Comparison of ENCODE assay signal across 8 cellular contexts in the genomic region with DNA sequence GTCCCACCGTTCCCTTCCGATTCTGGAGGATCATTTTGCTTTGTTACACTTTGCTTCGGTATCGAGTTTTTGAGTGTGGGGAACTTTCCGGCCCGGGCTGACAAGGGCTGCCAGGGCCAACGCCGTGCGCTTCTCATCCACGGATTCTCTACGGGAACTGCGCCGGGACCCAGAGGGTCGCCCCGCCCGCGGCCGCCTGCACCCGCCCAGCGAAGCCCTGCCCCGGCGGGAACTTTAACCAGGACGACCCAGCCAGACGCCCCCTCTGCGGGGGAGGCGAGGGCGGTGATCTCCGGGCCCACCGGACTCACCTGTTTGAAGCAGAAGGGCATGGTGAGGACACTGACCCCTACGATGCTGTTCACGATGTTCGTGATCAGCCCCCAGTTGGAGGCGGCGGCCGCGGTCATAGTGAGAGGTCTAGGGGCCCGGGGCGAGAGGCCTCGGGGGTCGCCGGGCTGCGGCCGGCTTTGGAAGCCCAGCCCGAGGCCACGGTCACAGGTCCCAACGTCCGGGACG. TPM values are rescaled to one million over a fixed set of nuclear protein-coding genes. Genes with fewer than 3 reads are reported as not detected.
DNase-seq lines count a peak whose midpoint lies in the region; ATAC-seq, FAIRE-seq and TF ChIP-seq lines count a peak whose summit lies in the region.

No MANE protein-coding gene starts in this region.

- no peak for TF ChIP-seq CTCF in CD4-positive, alpha-beta T cell (IDR thresholded peaks at IDR 0.05)
- TF ChIP-seq CTCF in Peyer's patch (IDR thresholded peaks at IDR 0.05) (no peak), choroid plexus epithelial cell (conservative IDR thresholded peaks at IDR 0.05; ENCODE audit: low read depth, low read length) (no peak), upper lobe of left lung (IDR thresholded peaks at IDR 0.05) (no peak)

- peaks cover 27% of the 10 kb centered on the region for H3K36me3 Mint-ChIP-seq in CD4-positive, alpha-beta T cell (ENCODE audit: low read depth)

- H3K4me3 ChIP-seq in H7 (ENCODE audit: insufficient read depth, low read depth, low read length) (peak overlapping the region; percentile 91), Peyer's patch (peak overlapping the region; percentile 80 to 99 (median 90)), choroid plexus epithelial cell (ENCODE audit: low read depth, low read length) (peak overlapping the region; percentile 87), upper lobe of left lung (peak overlapping the region; percentile 77 to 95 (median 80))

- peak overlapping the region; percentile 85 for H3K27ac ChIP-seq in CD4-positive, alpha-beta T cell (ENCODE audit: low read depth, low read length)
- peak overlapping the region; percentile 93 to 99 (median 95) for H3K27ac ChIP-seq in Peyer's patch
- H3K27ac ChIP-seq in upper lobe of left lung = peak overlapping the region; percentile 94 to 98 (median 96)

- CTCF ChIA-PET in CD4-positive, alpha-beta T cell (lab: Charles Lee) = interaction anchor here (1.7 kb wide), 1 partner anchor 190 kb away, joined by 9 read pairs; no protein-coding TSS in a partner anchor

- no peak for TF ChIP-seq EP300 in upper lobe of left lung (IDR thresholded peaks at IDR 0.05)

- peak in 1 of 10 experiments; percentile 6 for DNase-seq in CD4-positive, alpha-beta T cell
- peak; percentile 83 for DNase-seq in H7
- peak; percentile 34 to 69 (median 64) for DNase-seq in Peyer's patch
- DNase-seq in choroid plexus epithelial cell (ENCODE audit: low read depth) = no peak
- DNase-seq in lung microvascular endothelial cell (ENCODE audit: low read depth in 2 of 2) = peak; percentile 37 to 51
- DNase-seq in upper lobe of left lung = peak; percentile 48 to 90
- DNase-seq in activated gamma-delta T cell treated with Interleukin-2 at 50 U/mL for 16 hours = no peak
- DNase-seq in HTR-8/SVneo (ENCODE audit: insufficient read length, low spot score) = no peak

- H3K27me3 Mint-ChIP-seq in CD4-positive, alpha-beta T cell = no peaks in the 10 kb centered on the region

- ATAC-seq in CD4-positive, alpha-beta T cell (ENCODE audit: poor library complexity) = no peak
- ATAC-seq in upper lobe of left lung (ENCODE audit: low FRiP score in 2 of 2) = peak in 1 of 2 donors; percentile 74

- no peak for FAIRE-seq in HTR-8/SVneo (lab: Jason Lieb, UNC)

- POLR2A ChIA-PET in CD4-positive, alpha-beta T cell (lab: Charles Lee) = interaction anchor here (0.9 to 2.5 kb wide), 4 partner anchors 9 to 224 kb away, joined by 3 to 24 read pairs (median 17); a partner anchor contains a TSS

- H3K36me3 ChIP-seq in H7 (replicated peaks; ENCODE audit: control insufficient read depth, insufficient read depth, low read length) = no peaks in the 10 kb centered on the region
- peaks cover 0 to 12% (median 0%) of the 10 kb centered on the region in 3 donors for H3K36me3 ChIP-seq in Peyer's patch
- H3K36me3 ChIP-seq in upper lobe of left lung = no peaks in the 10 kb centered on the region

- no peak for TF ChIP-seq POLR2A in Peyer's patch (IDR thresholded peaks at IDR 0.05)
- TF ChIP-seq POLR2A in upper lobe of left lung (IDR thresholded peaks at IDR 0.05) = no peak

- H3K9me3 ChIP-seq in CD4-positive, alpha-beta T cell (ENCODE audit: control insufficient read depth, low read length) = no peaks in the 10 kb centered on the region
- no peaks in the 10 kb centered on the region for H3K9me3 ChIP-seq in Peyer's patch
- no peaks in the 10 kb centered on the region for H3K9me3 ChIP-seq in upper lobe of left lung

- peaks cover 0 to 33% (median 0%) of the 10 kb centered on the region in 4 donors for H3K4me1 ChIP-seq in Peyer's patch
- peaks cover 34 to 47% (median 42%) of the 10 kb centered on the region in 4 donors for H3K4me1 ChIP-seq in upper lobe of left lung

- H3K27me3 ChIP-seq in CD4-positive, alpha-beta T cell (ENCODE audit: control insufficient read depth, insufficient read depth, low read length) = no peaks in the 10 kb centered on the region
- H3K27me3 ChIP-seq in H7 (ENCODE audit: control insufficient read depth, insufficient read depth, low read length) = no peaks in the 10 kb centered on the region
- no peaks in the 10 kb centered on the region for H3K27me3 ChIP-seq in Peyer's patch
- H3K27me3 ChIP-seq in upper lobe of left lung = no peaks in the 10 kb centered on the region

- H3K9me3 Mint-ChIP-seq in CD4-positive, alpha-beta T cell = no peaks in the 10 kb centered on the region

- H3K4me1 Mint-ChIP-seq in CD4-positive, alpha-beta T cell (ENCODE audit: low read depth) = peaks cover 47% of the 10 kb centered on the region

- 1 to 3% methylated on average over 21 to 40 of the region's 48 CpGs for WGBS in upper lobe of left lung, 2 donors

- intact Hi-C loops in CD4-positive, alpha-beta T cell (cut with DNase I, micrococcal nuclease) = loop anchor here in 1 of 2 experiments (1.0 to 10.0 kb wide), 6 partner anchors 42 to 220 kb away; a partner anchor contains a TSS

- H3K27ac Mint-ChIP-seq in CD4-positive, alpha-beta T cell = peak overlapping the region; percentile 93

- H3K4me3 Mint-ChIP-seq in CD4-positive, alpha-beta T cell = peak overlapping the region; percentile 93

RNA-seq across cellular contexts. Expression of a gene that starts 0.5 kb away (rescaled TPM):
- total RNA-seq in CD4-positive, alpha-beta T cell = 10 to 100 TPM; 22.8 to 26.4 TPM
- 39.1 and 44.2 TPM in 2 replicates for total RNA-seq in H7 (2014; rRNA removed; shearing (Covaris generic))
- total RNA-seq in Peyer's patch (100 to 1,000 TPM; 126 to 206 (median 169) TPM), lung microvascular endothelial cell (40.3 and 52.0 TPM in 2 replicates), upper lobe of left lung (100 to 1,000 TPM in 4 of 6 donors, 10 to 100 TPM in 2; 90.6 to 208 (median 110) TPM)

RNA-seq across cellular contexts. Expression of a gene that starts 55.5 kb away (rescaled TPM):
- total RNA-seq in CD4-positive, alpha-beta T cell = 10 to 100 TPM; 34.6 to 38.6 TPM
- 32.6 and 38.8 TPM in 2 replicates for total RNA-seq in H7 (2014; rRNA removed; shearing (Covaris generic))
- 10 to 100 TPM; 17.8 to 62.7 (median 25.2) TPM for total RNA-seq in Peyer's patch
- 21.8 and 28.5 TPM in 2 replicates for total RNA-seq in lung microvascular endothelial cell
- total RNA-seq in upper lobe of left lung = 10 to 100 TPM; 19.6 to 38.1 (median 33.6) TPM

RNA-seq across cellular contexts. Expression of a gene that starts 55.7 kb away (rescaled TPM):
- 10 to 100 TPM; 68.2 to 74.4 TPM for total RNA-seq in CD4-positive, alpha-beta T cell
- total RNA-seq in H7 (2014; rRNA removed; shearing (Covaris generic)) = 18.1 and 19.8 TPM in 2 replicates
- total RNA-seq in Peyer's patch = 100 to 1,000 TPM in 1 of 4 donors, 10 to 100 TPM in 3; 38.0 to 156 (median 79.4) TPM
- total RNA-seq in lung microvascular endothelial cell = 5.2 and 8.3 TPM in 2 replicates
- 100 to 1,000 TPM in 2 of 6 donors, 10 to 100 TPM in 4; 33.1 to 141 (median 49.7) TPM for total RNA-seq in upper lobe of left lung

Comparison
In these comparisons a context has a peak if more than half of its experiments do, and no peak if none do; other contexts are left out.
1. DNase-seq: peak in H7 (single experiment), Peyer's patch (3 of 3), lung microvascular endothelial cell (2 of 2) and upper lobe of left lung (2 of 2); none in choroid plexus epithelial cell (single experiment), activated gamma-delta T cell treated with Interleukin-2 at 50 U/mL for 16 hours (single experiment) and HTR-8/SVneo (single experiment).
2. Peak in every context shown above with its lines, with median percentiles within 50 percentile points of each other: H3K27ac ChIP-seq and H3K4me3 ChIP-seq.